Comparison of ENCODE assay signal across 8 cellular contexts in the genomic region with DNA sequence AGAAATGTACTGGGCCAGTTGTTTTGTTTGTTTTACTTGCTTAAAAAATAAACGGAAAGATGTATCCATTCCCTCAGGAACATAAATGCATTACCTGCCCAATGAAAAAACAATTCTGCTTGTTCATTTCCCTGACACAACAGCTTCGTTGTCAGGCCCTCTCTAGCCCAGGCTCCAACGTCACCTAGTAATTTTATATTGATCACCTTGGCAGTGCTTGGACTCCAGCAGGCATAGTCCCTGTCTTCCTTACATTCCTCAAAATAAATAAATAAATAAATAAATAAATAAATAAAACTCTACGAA. TPM values are rescaled to one million over a fixed set of nuclear protein-coding genes. Genes with fewer than 3 reads are reported as not detected.
DNase-seq lines count a peak whose midpoint lies in the region; ATAC-seq and TF ChIP-seq lines count a peak whose summit lies in the region.

No MANE protein-coding gene starts in this region.

- ATAC-seq in memory B cell (ENCODE audit: low read depth) (no peak), HG03432 (IDR thresholded peaks at IDR 0.05; ENCODE audit: unreplicated experiment) (no peak)

- H3K9ac ChIP-seq in H9 (ENCODE audit: extremely low read depth, insufficient read length, low read length) = peak overlapping the region; percentile 64

- H3K79me2 ChIP-seq in H9 (ENCODE audit: insufficient read depth, low read length) = peaks cover 19% of the 10 kb centered on the region

- DNase-seq in AG04450 (ENCODE audit: low read depth, low spot score) = no peak
- DNase-seq in H9 = no peak
- DNase-seq in astrocyte of the spinal cord (ENCODE audit: low read depth, low spot score) = no peak
- DNase-seq in memory B cell (ENCODE audit: low spot score in 2 of 2) = no peak
- no peak for DNase-seq in GM19238 (ENCODE audit: insufficient read length, low spot score)
- DNase-seq in kidney glomerular epithelial cell (lab: John Stamatoyannopoulos, UW) = no peak
- no peak for DNase-seq in ecto neural progenitor cell (ENCODE audit: low spot score)

- H3K56ac ChIP-seq in H9 (ENCODE audit: insufficient read length, low read depth, low read length) = no peak overlapping the region

- CTCF ChIA-PET in AG04450 (lab: Charles Lee) = interaction anchor here (1.3 kb wide), 1 partner anchor 70 kb away, joined by 3 read pairs; no protein-coding TSS in a partner anchor

- H3K27ac ChIP-seq in AG04450 (ENCODE audit: low read depth, low read length) (peak overlapping the region; percentile 49), H9 (ENCODE audit: insufficient read length, low read depth, low read length) (no peak overlapping the region)

- H3K27me3 Mint-ChIP-seq in H9 (ENCODE audit: low read depth) (no peaks in the 10 kb centered on the region), memory B cell (no peaks in the 10 kb centered on the region)

- H4K5ac ChIP-seq in H9 (ENCODE audit: insufficient read length, low read depth, low read length) = no peak overlapping the region

- no peak overlapping the region for H3K23ac ChIP-seq in H9 (ENCODE audit: insufficient read length, low read depth, low read length)

- in situ Hi-C loops in astrocyte of the spinal cord (cut with HindIII; ENCODE audit: low sequenced_read_pairs) = no loop called here

- peaks cover 2% of the 10 kb centered on the region; the same call in 1 of the 2 replicates for H3K4me1 ChIP-seq in H9 (ENCODE audit: insufficient read depth, low read length)

- no peaks in the 10 kb centered on the region; a peak in 2 of 7 replicates for H3K36me3 Mint-ChIP-seq in H9 (ENCODE audit: insufficient read depth in 1 of 3, low read depth in 3 of 3)
- no peaks in the 10 kb centered on the region for H3K36me3 Mint-ChIP-seq in memory B cell

- no peak overlapping the region for H2AK5ac ChIP-seq in H9 (ENCODE audit: insufficient read length, low read length)

- H3K4ac ChIP-seq in H9 (ENCODE audit: low read depth, low read length) = no peak overlapping the region

- no peak overlapping the region for H2AFZ ChIP-seq in H9 (ENCODE audit: low read length)

- TF ChIP-seq CTCF in AG04450 (IDR thresholded peaks at IDR 0.05; ENCODE audit: low read depth, low read length) (no peak), H9 (conservative IDR thresholded peaks at IDR 0.05) (no peak), astrocyte of the spinal cord (IDR thresholded peaks at IDR 0.05; ENCODE audit: low read depth, low read length) (no peak)

- H3K4me3 ChIP-seq in AG04450 (ENCODE audit: low read depth, low read length) = peak overlapping the region; percentile 88
- peak overlapping the region; percentile 65 for H3K4me3 ChIP-seq in astrocyte of the spinal cord (ENCODE audit: low read depth, low read length)

- H3K4me1 Mint-ChIP-seq in H9 (peaks cover 36 to 46% of the 10 kb centered on the region in 2 experiments), memory B cell (peaks cover 21% of the 10 kb centered on the region)

- H3K27ac Mint-ChIP-seq in H9 (peak overlapping the region in 2 of 3 experiments; percentile 6 to 98; a peak in 3 of 7 replicates), memory B cell (peak overlapping the region; percentile 99)

- H2BK120ac ChIP-seq in H9 (ENCODE audit: low read depth, low read length, poor library complexity, severe bottlenecking) = no peak overlapping the region

- peaks cover 13% of the 10 kb centered on the region for H3K23me2 ChIP-seq in H9 (ENCODE audit: insufficient read length, low read depth, low read length, poor library complexity, severe bottlenecking)

- WGBS in H9 (ENCODE audit: extremely low coverage, insufficient read length, low lambda C conversion rate) = no CpG with 5 or more reads among the region's 4 CpGs

- no peaks in the 10 kb centered on the region for H3K79me1 ChIP-seq in H9 (ENCODE audit: insufficient read depth, low read depth, low read length, poor library complexity, severe bottlenecking)

- no peak overlapping the region for H4K91ac ChIP-seq in H9 (ENCODE audit: insufficient read length, low read depth, low read length)

- no peaks in the 10 kb centered on the region for H4K20me1 ChIP-seq in H9 (ENCODE audit: control insufficient read depth, insufficient read depth, insufficient read length)

- no peak overlapping the region for H2BK5ac ChIP-seq in H9 (ENCODE audit: insufficient read length, low read length)

- no peak overlapping the region for H2BK12ac ChIP-seq in H9 (ENCODE audit: insufficient read length, low read depth, low read length)

- H3K18ac ChIP-seq in H9 (ENCODE audit: insufficient read length, low read depth, low read length) = no peak overlapping the region

- H3K4me3 Mint-ChIP-seq in H9 = peak overlapping the region; percentile 98 to 99
- peak overlapping the region; percentile 96 for H3K4me3 Mint-ChIP-seq in memory B cell

- H3K4me2 ChIP-seq in H9 (ENCODE audit: insufficient read depth, insufficient read length, low read length) = peak overlapping the region; percentile 80

- H2BK15ac ChIP-seq in H9 (ENCODE audit: low read depth, low read length) = no peak overlapping the region

- no peaks in the 10 kb centered on the region for H3K27me3 ChIP-seq in AG04450 (ENCODE audit: control insufficient read depth, insufficient read depth, low read length)
- H3K27me3 ChIP-seq in H9 (ENCODE audit: insufficient read depth, low read length) = no peaks in the 10 kb centered on the region

- H4K8ac ChIP-seq in H9 (replicated peaks; ENCODE audit: insufficient read length, low read depth, low read length) = no peak overlapping the region

- H3T11ph ChIP-seq in H9 (ENCODE audit: low read length) = no peak overlapping the region

- H3K14ac ChIP-seq in H9 (ENCODE audit: insufficient read depth, low read length) = no peak overlapping the region

- POLR2A ChIA-PET in AG04450 (lab: Yijun Ruan, JAX) = interaction anchor here (2.5 to 2.9 kb wide), 2 partner anchors 12 to 19 kb away, joined by 12 to 19 read pairs; no protein-coding TSS in a partner anchor

- H3K9me3 Mint-ChIP-seq in H9 (no peaks in the 10 kb centered on the region), memory B cell (no peaks in the 10 kb centered on the region)

- H3K9me3 ChIP-seq in AG04450 (ENCODE audit: control insufficient read depth, insufficient read depth, low read length) (no peaks in the 10 kb centered on the region; the same call in 1 of the 2 replicates), H9 (ENCODE audit: control insufficient read depth, low read depth, low read length) (no peaks in the 10 kb centered on the region)

- no peak overlapping the region for H2BK20ac ChIP-seq in H9 (ENCODE audit: low read depth, low read length, poor library complexity, severe bottlenecking)

RNA-seq across cellular contexts. Expression of a gene that starts 1.2 kb away (rescaled TPM):
- polyA plus RNA-seq in AG04450 (2011; rRNA removed) = 79.9 and 108 TPM in 2 replicates
- polyA minus RNA-seq in AG04450 (2011; rRNA and poly(A)+ RNA removed) = 134 and 161 TPM in 2 replicates
- 97.7 and 99.2 TPM in 2 replicates for total RNA-seq in H9 (2021)

RNA-seq across cellular contexts. Expression of a gene that starts 2.0 kb away (rescaled TPM):
- polyA plus RNA-seq in AG04450 (2011; rRNA removed) = 29.9 and 34.1 TPM in 2 replicates
- 25.7 and 31.8 TPM in 2 replicates for polyA minus RNA-seq in AG04450 (2011; rRNA and poly(A)+ RNA removed)
- total RNA-seq in H9 (2021) = 10.0 and 11.4 TPM in 2 replicates
